Comparison of ENCODE assay signal across 15 cellular contexts in genomic region chr17:44568311-44568710, GRCh38.
"Had no signal": no experiment of that assay in that cellular context is flagged by ENCODE, and none has a peak within 500 bp of the region (broad histone marks: within the 10 kb centered on the region; RNA-seq: fewer than 3 reads in every experiment).

No MANE protein-coding gene starts in this region.

- H3K27ac Mint-ChIP-seq: stimulated activated memory B cell treated with anti-CD40 and anti-IgM and Interleukin-4, amounts not matched to agents 10 μg/mL and 1 μg/mL and 100 μg/mL, for 72 hours had no signal

- H3K4me1 Mint-ChIP-seq: stimulated activated memory B cell treated with anti-CD40 and anti-IgM and Interleukin-4, amounts not matched to agents 10 μg/mL and 1 μg/mL and 100 μg/mL, for 72 hours had no signal

- H3K27ac ChIP-seq: ovary, right atrium auricular region, thyroid gland, upper lobe of right lung, vagina had no signal

- H3K36me3 ChIP-seq: heart right ventricle, ovary, right atrium auricular region, thyroid gland, upper lobe of right lung, vagina had no signal

- DNase-seq: heart right ventricle; kidney glomerular epithelial cell; stimulated activated CD4-positive, alpha-beta T cell treated with anti-CD3 and anti-CD28 coated beads, Interleukin-4, amount 100 ng/mL, for 1 hour; thyroid gland; upper lobe of right lung had no signal

- H3K4me2 ChIP-seq: smooth muscle cell had no signal

- H3K4me1 ChIP-seq: heart right ventricle, right atrium auricular region, thyroid gland, upper lobe of right lung, vagina had no signal

- H3K27me3 ChIP-seq: ovary, right atrium auricular region, thyroid gland, upper lobe of right lung, vagina had no signal

- H3K9me3 ChIP-seq: ovary, thyroid gland, upper lobe of right lung, vagina had no signal

- H3K4me3 ChIP-seq: ovary, right atrium auricular region, smooth muscle cell, thyroid gland, upper lobe of right lung, vagina had no signal

- FAIRE-seq: endometrium, frontal cortex, islet of Langerhans had no signal

- H3K4me3 Mint-ChIP-seq: stimulated activated memory B cell treated with anti-CD40 and anti-IgM and Interleukin-4, amounts not matched to agents 10 μg/mL and 1 μg/mL and 100 μg/mL, for 72 hours had no signal

- ATAC-seq: esophagus mucosa; heart right ventricle; naive thymus-derived CD4-positive, alpha-beta T cell; upper lobe of right lung had no signal
